9 cellular contexts compared by ENCODE assay signal in the genomic region with DNA sequence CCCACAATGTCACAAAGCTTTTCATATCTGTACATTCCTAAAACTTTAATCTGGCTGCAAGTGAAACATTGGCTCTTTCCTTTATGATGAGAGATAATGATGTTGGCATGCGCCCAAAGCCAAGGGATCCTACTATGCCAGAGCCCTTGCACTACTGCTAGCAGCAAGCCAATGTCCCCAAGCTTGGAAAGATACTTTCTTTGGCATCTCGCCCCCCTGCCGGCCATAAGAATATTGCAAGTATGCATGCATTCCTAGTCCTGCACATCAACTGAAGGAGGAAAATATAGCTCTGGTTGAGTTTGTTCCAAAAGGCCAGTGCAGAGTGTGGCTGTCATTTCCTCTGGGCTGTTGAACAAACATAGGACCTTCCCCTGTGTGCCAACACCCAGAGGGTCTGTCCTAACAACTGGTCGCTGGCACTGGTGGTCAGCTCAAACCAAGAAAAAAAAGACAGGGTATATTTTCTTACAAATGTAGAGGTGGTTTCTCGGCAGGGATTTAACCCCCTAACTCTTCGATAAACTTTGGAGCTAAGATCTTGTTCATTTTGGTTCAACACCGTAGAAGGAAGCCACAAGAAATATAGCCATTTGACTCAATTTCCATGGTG. TPM values are rescaled to one million over a fixed set of nuclear protein-coding genes. Genes with fewer than 3 reads are reported as not detected.
DNase-seq lines count a peak whose midpoint lies in the region; ATAC-seq and TF ChIP-seq lines count a peak whose summit lies in the region.
"Had no signal": no experiment of that assay in that cellular context is flagged by ENCODE, and none has a peak within 500 bp of the region (broad histone marks: within the 10 kb centered on the region; RNA-seq: fewer than 3 reads in every experiment).

No MANE protein-coding gene starts in this region.

- no peaks in the 10 kb centered on the region for H3K9me3 Mint-ChIP-seq in naive B cell
- H3K9me3 Mint-ChIP-seq: naive thymus-derived CD4-positive, alpha-beta T cell had no signal

- H2AFZ ChIP-seq in SU-DHL-6 (ENCODE audit: low read depth, low read length, severe bottlenecking) = no peak overlapping the region

- H3K27me3 Mint-ChIP-seq in naive B cell = no peaks in the 10 kb centered on the region
- H3K27me3 Mint-ChIP-seq: naive thymus-derived CD4-positive, alpha-beta T cell had no signal

- no peak overlapping the region for H3K4me3 ChIP-seq in DOHH2 (ENCODE audit: low read length)
- H3K4me3 ChIP-seq in SU-DHL-6 (ENCODE audit: insufficient read depth, low read length, poor library complexity, severe bottlenecking) = no peak overlapping the region
- no peak overlapping the region for H3K4me3 ChIP-seq in colonic mucosa

- H3K9me3 ChIP-seq in DOHH2 (ENCODE audit: control insufficient read depth, insufficient read depth, low read length) (no peaks in the 10 kb centered on the region), SU-DHL-6 (ENCODE audit: insufficient read depth, low read length) (no peaks in the 10 kb centered on the region), colonic mucosa (no peaks in the 10 kb centered on the region)

- H3F3A ChIP-seq in DOHH2 (ENCODE audit: control insufficient read depth, insufficient read depth) (no peaks in the 10 kb centered on the region), SU-DHL-6 (ENCODE audit: insufficient read depth) (no peaks in the 10 kb centered on the region)

- H4K20me1 ChIP-seq in DOHH2 (ENCODE audit: control insufficient read depth, insufficient read depth, low read depth, low read length) = no peaks in the 10 kb centered on the region
- no peaks in the 10 kb centered on the region for H4K20me1 ChIP-seq in SU-DHL-6 (ENCODE audit: low read depth, low read length)

- H3K27ac ChIP-seq in DOHH2 (ENCODE audit: low read depth, low read length) (no peak overlapping the region), SU-DHL-6 (ENCODE audit: low read depth, low read length) (no peak overlapping the region), colonic mucosa (no peak overlapping the region)

- H3K27me3 ChIP-seq in DOHH2 (ENCODE audit: control insufficient read depth, low read length) (no peaks in the 10 kb centered on the region), SU-DHL-6 (ENCODE audit: low read length) (no peaks in the 10 kb centered on the region), colonic mucosa (no peaks in the 10 kb centered on the region)

- TF ChIP-seq CTCF in DOHH2 (IDR thresholded peaks at IDR 0.05; ENCODE audit: low read depth, low read length, poor library complexity, severe bottlenecking) = peak; percentile 59
- peak; percentile 67 for TF ChIP-seq CTCF in SU-DHL-6 (IDR thresholded peaks at IDR 0.05; ENCODE audit: insufficient read depth, low read length, poor library complexity, severe bottlenecking)
- peak; percentile 56 for TF ChIP-seq CTCF in colonic mucosa (IDR thresholded peaks at IDR 0.05)

- peaks cover 2 to 4% (median 3%) of the 10 kb centered on the region in 3 donors for H3K4me1 Mint-ChIP-seq in naive B cell

- H3K36me3 Mint-ChIP-seq in naive B cell = no peaks in the 10 kb centered on the region

- no peaks in the 10 kb centered on the region for H3K79me2 ChIP-seq in DOHH2 (ENCODE audit: control insufficient read depth, low read length)
- H3K79me2 ChIP-seq in SU-DHL-6 (ENCODE audit: insufficient read depth, low read length) = no peaks in the 10 kb centered on the region

- H3K4me1 ChIP-seq in DOHH2 (ENCODE audit: control insufficient read depth, low read length) = peaks cover 14% of the 10 kb centered on the region
- H3K4me1 ChIP-seq in colonic mucosa = no peaks in the 10 kb centered on the region

- no peak for ATAC-seq in naive B cell (ENCODE audit: low read depth in 2 of 2)
- ATAC-seq in HG03439 (IDR thresholded peaks at IDR 0.05; ENCODE audit: unreplicated experiment) = no peak
- ATAC-seq: naive thymus-derived CD4-positive, alpha-beta T cell had no signal

- intact Hi-C loops in colonic mucosa (cut with DNase I) = loop anchor here (2.0 to 10.0 kb wide), 3 partner anchors 49 to 251 kb away; no protein-coding TSS in a partner anchor

- H3K27ac Mint-ChIP-seq in naive B cell = peak overlapping the region in 1 of 6 donors; percentile 0

- no peak overlapping the region for H3K9ac ChIP-seq in SU-DHL-6 (ENCODE audit: low read length)
- no peak overlapping the region for H3K9ac ChIP-seq in colonic mucosa (ENCODE audit: low read depth in 2 of 2, low read length in 2 of 2)

- no peaks in the 10 kb centered on the region for H3K36me3 ChIP-seq in DOHH2 (ENCODE audit: control insufficient read depth, low read length)
- no peaks in the 10 kb centered on the region for H3K36me3 ChIP-seq in SU-DHL-6 (ENCODE audit: low read length)
- no peaks in the 10 kb centered on the region for H3K36me3 ChIP-seq in colonic mucosa

- no peak overlapping the region for H3K4me3 Mint-ChIP-seq in naive B cell
- H3K4me3 Mint-ChIP-seq: naive thymus-derived CD4-positive, alpha-beta T cell had no signal

- peak; percentile 23 for DNase-seq in HCEC 1CT
- peak; percentile 78 for DNase-seq in colonic mucosa
- DNase-seq in naive B cell = peak; percentile 29
- no peak for DNase-seq in NCI-H1092 treated with DMSO at 0.1 percent for 48 hours (lab: John Stamatoyannopoulos, UW)
- DNase-seq in OCI-M2 (lab: John Stamatoyannopoulos, UW; ENCODE audit: unreplicated experiment) = no peak

- no peak overlapping the region for H3K4me2 ChIP-seq in DOHH2 (ENCODE audit: low read length)
- no peak overlapping the region for H3K4me2 ChIP-seq in SU-DHL-6 (ENCODE audit: low read depth, low read length, poor library complexity, severe bottlenecking)

- H3K9me2 ChIP-seq in DOHH2 (replicated peaks; ENCODE audit: control insufficient read depth, low read length) = no peaks in the 10 kb centered on the region
- H3K9me2 ChIP-seq in SU-DHL-6 (replicated peaks; ENCODE audit: insufficient read depth, low read length) = no peaks in the 10 kb centered on the region

RNA-seq across cellular contexts. Expression of a gene that starts 41.5 kb away (rescaled TPM):
- 1 to 10 TPM; 4.2 to 4.9 TPM for total RNA-seq in colonic mucosa
- 1 to 10 TPM in 4 of 6 donors, under 1 TPM in 2; 0.54 to 3.8 (median 1.5) TPM for polyA plus RNA-seq in naive B cell (ENCODE audit: low read depth in 6 of 6)

Comparison
In these comparisons a context has a peak if more than half of its experiments do, and no peak if none do; other contexts are left out.
1. DNase-seq: peak in HCEC 1CT (single experiment), colonic mucosa (single experiment) and naive B cell (single experiment); none in NCI-H1092 treated with DMSO at 0.1 percent for 48 hours (single experiment) and OCI-M2 (single experiment).
2. Peak in every context shown above with its lines, with median percentiles within 50 percentile points of each other: CTCF ChIP-seq.